In the genomic region with DNA sequence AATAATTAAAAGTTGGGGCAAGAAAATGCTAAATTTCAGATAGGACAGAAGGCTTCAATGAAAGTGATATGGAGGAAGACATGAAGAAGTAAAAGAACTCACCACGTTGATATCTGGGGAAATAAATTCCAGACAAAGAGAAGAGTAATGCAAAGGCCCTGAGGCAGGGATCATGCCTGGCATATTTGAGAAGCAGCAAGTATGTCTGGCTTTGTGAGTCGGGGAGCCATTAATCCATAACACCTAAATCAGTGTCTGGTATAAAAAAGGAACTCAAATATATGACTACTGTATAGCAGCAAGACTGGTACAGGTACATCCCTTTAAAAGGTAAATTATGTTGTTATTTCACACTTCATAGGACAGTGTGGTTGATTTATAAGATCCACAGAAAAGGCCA, we compare ENCODE assay signal across 18 cellular contexts. TPM values are rescaled to one million over a fixed set of nuclear protein-coding genes. Genes with fewer than 3 reads are reported as not detected.
DNase-seq lines count a peak whose midpoint lies in the region; ATAC-seq and TF ChIP-seq lines count a peak whose summit lies in the region.
"Had no signal": no experiment of that assay in that cellular context is flagged by ENCODE, and none has a peak within 500 bp of the region (broad histone marks: within the 10 kb centered on the region; RNA-seq: fewer than 3 reads in every experiment).

No MANE protein-coding gene starts in this region.

- H3K27me3 ChIP-seq in CD4-positive, alpha-beta T cell (ENCODE audit: control insufficient read depth, insufficient read depth, low read length): no peaks in the 10 kb centered on the region
- H3K27me3 ChIP-seq: BLaER1 treated with 17β-estradiol and CSF1 and Interleukin-3, amounts not matched to agents 10 nM and 100 nM had no signal

- CTCF ChIA-PET in activated CD4-positive, alpha-beta T cell treated with anti-CD3 and anti-CD28 coated beads, Interleukin-2, amount 10 ng/mL, durations not matched to agents 7 days and 5 days (lab: Charles Lee): interaction anchor here (0.6 to 1.3 kb wide), 2 partner anchors 73 to 122 kb away, joined by 3 to 4 read pairs; no protein-coding TSS in a partner anchor
- CTCF ChIA-PET in CD4-positive, alpha-beta T cell (lab: Charles Lee): interaction anchor here (2.0 kb wide), 1 partner anchor 123 kb away, joined by 7 read pairs; the partner anchor contains the start of gene SRP54
- CTCF ChIA-PET in activated CD8-positive, alpha-beta T cell treated with anti-CD3 and anti-CD28 coated beads, Interleukin-2, amount 10 ng/mL, durations not matched to agents 7 days and 5 days (lab: Charles Lee): interaction anchor here (0.8 to 1.5 kb wide), 3 partner anchors 9 to 25 kb away, joined by 3 to 4 read pairs (median 4); no protein-coding TSS in a partner anchor
- CTCF ChIA-PET in RWPE1 (lab: Yijun Ruan, JAX): no interaction called here

- no peak overlapping the region for H3K4me3 Mint-ChIP-seq in activated CD4-positive, alpha-beta T cell treated with anti-CD3 and anti-CD28 coated beads, Interleukin-2, amount 10 ng/mL, durations not matched to agents 7 days and 5 days
- no peak overlapping the region for H3K4me3 Mint-ChIP-seq in CD4-positive, alpha-beta T cell
- H3K4me3 Mint-ChIP-seq in activated CD8-positive, alpha-beta T cell treated with anti-CD3 and anti-CD28 coated beads, Interleukin-2, amount 10 ng/mL, durations not matched to agents 7 days and 5 days: no peak overlapping the region
- H3K4me3 Mint-ChIP-seq in immature natural killer cell: peak overlapping the region in 2 of 5 donors; percentile 35 to 43

- H3K27ac Mint-ChIP-seq in activated CD4-positive, alpha-beta T cell treated with anti-CD3 and anti-CD28 coated beads, Interleukin-2, amount 10 ng/mL, durations not matched to agents 7 days and 5 days: peak overlapping the region; percentile 58
- peak overlapping the region; percentile 25 for H3K27ac Mint-ChIP-seq in CD4-positive, alpha-beta T cell
- H3K27ac Mint-ChIP-seq in activated CD8-positive, alpha-beta T cell treated with anti-CD3 and anti-CD28 coated beads, Interleukin-2, amount 10 ng/mL, durations not matched to agents 7 days and 5 days: peak overlapping the region; percentile 65
- peak overlapping the region; percentile 23 to 89 (median 74) for H3K27ac Mint-ChIP-seq in immature natural killer cell

- H3K27me3 Mint-ChIP-seq in activated CD4-positive, alpha-beta T cell treated with anti-CD3 and anti-CD28 coated beads, Interleukin-2, amount 10 ng/mL, durations not matched to agents 7 days and 5 days: no peaks in the 10 kb centered on the region
- H3K27me3 Mint-ChIP-seq in CD4-positive, alpha-beta T cell: no peaks in the 10 kb centered on the region
- H3K27me3 Mint-ChIP-seq in activated CD8-positive, alpha-beta T cell treated with anti-CD3 and anti-CD28 coated beads, Interleukin-2, amount 10 ng/mL, durations not matched to agents 7 days and 5 days (ENCODE audit: low read depth): no peaks in the 10 kb centered on the region
- H3K27me3 Mint-ChIP-seq in immature natural killer cell (ENCODE audit: low read depth in 3 of 3): peaks cover 3 to 12% (median 12%) of the 10 kb centered on the region in 3 donors

- POLR2A ChIA-PET in activated CD4-positive, alpha-beta T cell treated with anti-CD3 and anti-CD28 coated beads, Interleukin-2, amount 10 ng/mL, durations not matched to agents 7 days and 5 days (lab: Charles Lee): no interaction called here
- POLR2A ChIA-PET in CD4-positive, alpha-beta T cell (lab: Charles Lee): interaction anchor here (0.9 to 3.2 kb wide), 6 partner anchors 10 to 263 kb away, joined by 3 to 13 read pairs (median 5); partner anchors contain the start of genes PPP2R3C and SRP54
- POLR2A ChIA-PET in activated CD8-positive, alpha-beta T cell treated with anti-CD3 and anti-CD28 coated beads, Interleukin-2, amount 10 ng/mL, durations not matched to agents 7 days and 5 days (lab: Charles Lee): interaction anchor here (1.6 kb wide), 1 partner anchor 16 kb away, joined by 9 read pairs; the partner anchor contains the start of gene BAZ1A
- POLR2A ChIA-PET in RWPE1 (lab: Yijun Ruan, JAX; ENCODE audit: low non-redundant PET): no interaction called here

- intact Hi-C loops in CD4-positive, alpha-beta T cell (cut with DNase I, micrococcal nuclease): loop anchor here in 1 of 2 experiments (5.0 kb wide), 1 partner anchor 124 kb away; the partner anchor contains the start of gene SRP54

- H3K36me3 Mint-ChIP-seq in activated CD4-positive, alpha-beta T cell treated with anti-CD3 and anti-CD28 coated beads, Interleukin-2, amount 10 ng/mL, durations not matched to agents 7 days and 5 days (ENCODE audit: low read depth): peaks cover 59% of the 10 kb centered on the region
- peaks cover 69% of the 10 kb centered on the region for H3K36me3 Mint-ChIP-seq in CD4-positive, alpha-beta T cell (ENCODE audit: low read depth)
- peaks cover 51% of the 10 kb centered on the region for H3K36me3 Mint-ChIP-seq in activated CD8-positive, alpha-beta T cell treated with anti-CD3 and anti-CD28 coated beads, Interleukin-2, amount 10 ng/mL, durations not matched to agents 7 days and 5 days (ENCODE audit: low read depth)
- peaks cover 11 to 21% (median 11%) of the 10 kb centered on the region in 3 donors for H3K36me3 Mint-ChIP-seq in immature natural killer cell

- H3K9me3 Mint-ChIP-seq in activated CD4-positive, alpha-beta T cell treated with anti-CD3 and anti-CD28 coated beads, Interleukin-2, amount 10 ng/mL, durations not matched to agents 7 days and 5 days: peaks cover 7% of the 10 kb centered on the region
- H3K9me3 Mint-ChIP-seq in CD4-positive, alpha-beta T cell: no peaks in the 10 kb centered on the region
- H3K9me3 Mint-ChIP-seq in activated CD8-positive, alpha-beta T cell treated with anti-CD3 and anti-CD28 coated beads, Interleukin-2, amount 10 ng/mL, durations not matched to agents 7 days and 5 days (ENCODE audit: insufficient read depth): peaks cover 7% of the 10 kb centered on the region
- H3K9me3 Mint-ChIP-seq in immature natural killer cell: peaks cover 0 to 5% (median 1%) of the 10 kb centered on the region in 6 donors

- no peak for TF ChIP-seq CTCF in CD4-positive, alpha-beta T cell (IDR thresholded peaks at IDR 0.05)
- no peak for TF ChIP-seq CTCF in RWPE1 (conservative IDR thresholded peaks at IDR 0.05; ENCODE audit: low read depth)

- DNase-seq in activated CD4-positive, alpha-beta T cell treated with anti-CD3 and anti-CD28 coated beads, Interleukin-2, amount 10 ng/mL, durations not matched to agents 7 days and 5 days: no peak
- DNase-seq in activated CD4-positive, alpha-beta T cell treated with anti-CD3 and anti-CD28 coated beads, Interleukin-2, amount 50 U/mL, for 4 hours: no peak
- no peak for DNase-seq in CD4-positive, alpha-beta T cell
- DNase-seq in activated CD8-positive, alpha-beta T cell treated with anti-CD3 and anti-CD28 coated beads, Interleukin-2, amount 10 ng/mL, durations not matched to agents 7 days and 5 days: no peak
- DNase-seq in immature natural killer cell (no peak), activated gamma-delta T cell treated with Interleukin-2 at 50 U/mL for 16 hours (no peak), NCI-H1694 treated with DMSO at 0.1 percent for 48 hours (lab: John Stamatoyannopoulos, UW) (no peak), RWPE1 (ENCODE audit: low spot score) (no peak)
- DNase-seq: DMS79 treated with DMSO at 0.1 percent for 48 hours, GOT3, MV-4-11, NCI-H1417 treated with DMSO at 0.1 percent for 48 hours, NCI-H2029, NCI-H2171, NCI-H446 treated with DMSO at 0.1 percent for 48 hours, NCI-H748 treated with DMSO at 0.1 percent for 48 hours, PC-3 had no signal

- no peak overlapping the region for H3K27ac ChIP-seq in CD4-positive, alpha-beta T cell (ENCODE audit: low read depth, low read length)
- no peak overlapping the region for H3K27ac ChIP-seq in RWPE1

- ATAC-seq in CD4-positive, alpha-beta T cell (ENCODE audit: poor library complexity): no peak
- ATAC-seq in activated CD8-positive, alpha-beta T cell treated with anti-CD3 and anti-CD28 coated beads, Interleukin-2, amount 10 ng/mL, durations not matched to agents 7 days and 5 days: no peak

- H3K4me1 Mint-ChIP-seq in activated CD4-positive, alpha-beta T cell treated with anti-CD3 and anti-CD28 coated beads, Interleukin-2, amount 10 ng/mL, durations not matched to agents 7 days and 5 days: peaks cover 35% of the 10 kb centered on the region
- H3K4me1 Mint-ChIP-seq in CD4-positive, alpha-beta T cell (ENCODE audit: low read depth): peaks cover 38% of the 10 kb centered on the region
- peaks cover 27% of the 10 kb centered on the region for H3K4me1 Mint-ChIP-seq in activated CD8-positive, alpha-beta T cell treated with anti-CD3 and anti-CD28 coated beads, Interleukin-2, amount 10 ng/mL, durations not matched to agents 7 days and 5 days (ENCODE audit: low read depth)
- H3K4me1 Mint-ChIP-seq in immature natural killer cell: peaks cover 51 to 66% of the 10 kb centered on the region in 2 donors

- H3K9me3 ChIP-seq in CD4-positive, alpha-beta T cell (ENCODE audit: control insufficient read depth, low read length): no peaks in the 10 kb centered on the region
- H3K9me3 ChIP-seq: BLaER1 treated with 17β-estradiol and CSF1 and Interleukin-3, amounts not matched to agents 10 nM and 100 nM had no signal

RNA-seq across cellular contexts. Expression of gene BAZ1A, which starts 16.4 kb away (rescaled TPM):
- 10 to 100 TPM; 50.4 to 69.4 TPM for total RNA-seq in activated CD4-positive, alpha-beta T cell treated with anti-CD3 and anti-CD28 coated beads, Interleukin-2, amount 10 ng/mL, durations not matched to agents 7 days and 5 days
- total RNA-seq in CD4-positive, alpha-beta T cell: 10 to 100 TPM; 46.5 to 52.3 TPM
- total RNA-seq in activated CD8-positive, alpha-beta T cell treated with anti-CD3 and anti-CD28 coated beads, Interleukin-2, amount 10 ng/mL, durations not matched to agents 7 days and 5 days: 10 to 100 TPM; 52.7 to 54.2 TPM
- polyA plus RNA-seq in immature natural killer cell: 10 to 100 TPM in 1 of 3 donors, 1 to 10 TPM in 2; 4.0 to 17.6 (median 8.3) TPM

Comparison
In these comparisons a context has a peak if more than half of its experiments do, and no peak if none do; other contexts are left out.
1. POLR2A ChIA-PET loops: an anchor here in CD4-positive, alpha-beta T cell (0.9 to 3.2 kb wide) and activated CD8-positive, alpha-beta T cell treated with anti-CD3 and anti-CD28 coated beads, Interleukin-2, amount 10 ng/mL, durations not matched to agents 7 days and 5 days (1.6 kb wide); none called in activated CD4-positive, alpha-beta T cell treated with anti-CD3 and anti-CD28 coated beads, Interleukin-2, amount 10 ng/mL, durations not matched to agents 7 days and 5 days and RWPE1.